ENCODE assay signal across 8 cellular contexts in the genomic region with DNA sequence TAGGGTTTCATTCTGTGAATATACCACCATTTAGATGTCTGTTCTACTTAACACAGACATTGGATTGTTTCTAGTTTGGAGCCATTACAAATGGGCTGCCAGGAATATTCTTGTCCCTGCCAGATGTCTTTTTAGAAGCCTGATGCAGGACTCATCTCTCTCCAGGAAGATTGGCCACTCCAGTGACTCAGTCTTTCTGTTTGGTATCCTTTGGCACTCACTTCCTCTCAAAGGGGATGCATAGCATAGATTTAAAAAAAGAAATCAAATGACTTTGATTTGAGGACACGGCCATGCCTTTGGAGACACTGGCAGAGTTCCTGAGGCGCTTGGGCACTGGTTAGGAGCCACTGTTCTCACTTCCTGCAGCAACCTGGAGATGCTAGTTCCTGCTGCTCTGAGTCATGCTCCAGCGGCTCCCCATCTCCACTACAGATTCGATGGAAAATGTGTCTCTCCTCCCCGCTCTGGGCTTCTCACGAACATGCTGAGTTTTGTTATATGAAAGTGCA. TPM values are rescaled to one million over a fixed set of nuclear protein-coding genes. Genes with fewer than 3 reads are reported as not detected.
DNase-seq lines count a peak whose midpoint lies in the region; ATAC-seq and TF ChIP-seq lines count a peak whose summit lies in the region.

No MANE protein-coding gene starts in this region.

- intact Hi-C loops in heart left ventricle (cut with DNase I), result no loop called here

- H3K4me1 ChIP-seq in heart left ventricle, result peaks cover 5 to 56% (median 31%) of the 10 kb centered on the region in 12 donors

- DNase-seq in H4 (ENCODE audit: low spot score), result peak; percentile 83
- DNase-seq in amniotic epithelial cell (ENCODE audit: low read depth), result peak; percentile 52
- DNase-seq in heart left ventricle, result peak in 4 of 5 donors; percentile 25 to 76 (median 34)
- no peak for DNase-seq in G401 (ENCODE audit: low spot score)
- DNase-seq in activated gamma-delta T cell (lab: John Stamatoyannopoulos, UW), result no peak

- no peak for TF ChIP-seq CTCF in heart left ventricle (IDR thresholded peaks at IDR 0.05)

- H3K27ac ChIP-seq in heart left ventricle (peak overlapping the region in 11 of 12 donors; percentile 53 to 84 (median 72)), skin epidermis (peak overlapping the region in 16 of 21 experiments; percentile 1 to 80 (median 56))

- in situ Hi-C loops in G401 (cut with HindIII; ENCODE audit: low sequenced_read_pairs), result no loop called here

- no peak overlapping the region for H3K4me3 ChIP-seq in heart left ventricle
- H3K4me3 ChIP-seq in skin epidermis, result no peak overlapping the region

- ATAC-seq in heart left ventricle (peak in 3 of 4 donors; percentile 28 to 77 (median 67)), HG03469 (IDR thresholded peaks at IDR 0.05; ENCODE audit: unreplicated experiment) (no peak), GM18873 (IDR thresholded peaks at IDR 0.05; ENCODE audit: low FRiP score, unreplicated experiment) (no peak)

- no peak for TF ChIP-seq POLR2A in heart left ventricle (IDR thresholded peaks at IDR 0.05)

- no peaks in the 10 kb centered on the region for H3K27me3 ChIP-seq in heart left ventricle

- H3K36me3 ChIP-seq in heart left ventricle, result no peaks in the 10 kb centered on the region

- 56 to 66% (median 62%) methylated on average over 6 of the region's 6 CpGs for WGBS in heart left ventricle, 4 donors

- no peaks in the 10 kb centered on the region for H3K9me3 ChIP-seq in heart left ventricle

RNA-seq across cellular contexts. Expression of a gene that starts 3.5 kb away (rescaled TPM):
- total RNA-seq in H4 (2014; rRNA removed; shearing (Covaris generic)), result 0.35 TPM in 1 of 2 replicates, not detected in the other
- total RNA-seq in heart left ventricle, result 10 to 100 TPM in 2 of 9 donors, 1 to 10 TPM in 7; 3.9 to 18.5 (median 6.1) TPM
- polyA plus RNA-seq in heart left ventricle, result 1 to 10 TPM; 2.1 to 4.4 TPM
- total RNA-seq in G401 (2014; rRNA removed; shearing (Covaris generic)), result not detected in 2 replicates

Comparison
In these comparisons a context has a peak if more than half of its experiments do, and no peak if none do; other contexts are left out.
1. DNase-seq: peak in H4 (single experiment), amniotic epithelial cell (single experiment) and heart left ventricle (4 of 5); none in G401 (single experiment) and activated gamma-delta T cell (single experiment).
2. ATAC-seq: peak in heart left ventricle (3 of 4); none in HG03469 (single experiment) and GM18873 (single experiment).